1 cellular context compared by ENCODE assay signal in the genomic region with DNA sequence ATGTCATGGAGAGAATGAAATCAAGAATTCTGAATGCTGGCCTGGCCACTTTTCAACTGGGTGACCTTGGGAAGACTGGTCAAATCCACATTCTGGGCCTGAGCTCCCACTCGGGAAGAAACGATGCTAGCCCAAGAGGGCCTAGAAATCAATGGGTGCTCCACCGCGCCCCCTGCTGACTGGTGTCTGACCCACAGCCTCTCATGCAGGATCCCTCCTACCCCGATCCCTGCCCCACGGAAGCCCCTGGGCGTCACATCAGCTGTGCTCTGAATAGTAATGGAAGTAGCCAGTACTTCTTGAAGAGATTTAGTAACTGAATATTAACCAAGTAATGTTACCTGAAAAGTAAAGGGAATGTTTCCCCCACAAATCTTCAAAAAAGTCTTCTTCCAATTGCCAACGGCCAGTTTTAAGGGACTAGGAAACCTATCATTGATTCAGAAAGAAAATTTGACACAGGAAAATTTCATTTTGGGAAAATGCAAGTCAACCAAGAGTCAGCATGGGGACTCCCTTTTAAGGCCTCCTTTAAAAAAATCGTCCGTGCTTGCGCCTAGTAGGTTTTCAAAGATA.
TF ChIP-seq lines count a peak whose summit lies in the region.

No MANE protein-coding gene starts in this region.

TF ChIP-seq in IMR-90, 13 proteins besides CTCF, POLR2A, EP300 and RAD21 (continued from another document):
- TF ChIP-seq, protein P1, sequence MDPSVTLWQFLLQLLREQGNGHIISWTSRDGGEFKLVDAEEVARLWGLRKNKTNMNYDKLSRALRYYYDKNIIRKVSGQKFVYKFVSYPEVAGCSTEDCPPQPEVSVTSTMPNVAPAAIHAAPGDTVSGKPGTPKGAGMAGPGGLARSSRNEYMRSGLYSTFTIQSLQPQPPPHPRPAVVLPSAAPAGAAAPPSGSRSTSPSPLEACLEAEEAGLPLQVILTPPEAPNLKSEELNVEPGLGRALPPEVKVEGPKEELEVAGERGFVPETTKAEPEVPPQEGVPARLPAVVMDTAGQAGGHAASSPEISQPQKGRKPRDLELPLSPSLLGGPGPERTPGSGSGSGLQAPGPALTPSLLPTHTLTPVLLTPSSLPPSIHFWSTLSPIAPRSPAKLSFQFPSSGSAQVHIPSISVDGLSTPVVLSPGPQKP (IDR thresholded peaks at IDR 0.05; ENCODE audit: borderline replicate concordance, low read depth, low read length) = no peak
- TF ChIP-seq MAFK (IDR thresholded peaks at IDR 0.05; ENCODE audit: low read depth, low read length) = no peak
- no peak for TF ChIP-seq MXI1 (IDR thresholded peaks at IDR 0.05; ENCODE audit: borderline replicate concordance, low read depth, low read length)
